In the genomic region with DNA sequence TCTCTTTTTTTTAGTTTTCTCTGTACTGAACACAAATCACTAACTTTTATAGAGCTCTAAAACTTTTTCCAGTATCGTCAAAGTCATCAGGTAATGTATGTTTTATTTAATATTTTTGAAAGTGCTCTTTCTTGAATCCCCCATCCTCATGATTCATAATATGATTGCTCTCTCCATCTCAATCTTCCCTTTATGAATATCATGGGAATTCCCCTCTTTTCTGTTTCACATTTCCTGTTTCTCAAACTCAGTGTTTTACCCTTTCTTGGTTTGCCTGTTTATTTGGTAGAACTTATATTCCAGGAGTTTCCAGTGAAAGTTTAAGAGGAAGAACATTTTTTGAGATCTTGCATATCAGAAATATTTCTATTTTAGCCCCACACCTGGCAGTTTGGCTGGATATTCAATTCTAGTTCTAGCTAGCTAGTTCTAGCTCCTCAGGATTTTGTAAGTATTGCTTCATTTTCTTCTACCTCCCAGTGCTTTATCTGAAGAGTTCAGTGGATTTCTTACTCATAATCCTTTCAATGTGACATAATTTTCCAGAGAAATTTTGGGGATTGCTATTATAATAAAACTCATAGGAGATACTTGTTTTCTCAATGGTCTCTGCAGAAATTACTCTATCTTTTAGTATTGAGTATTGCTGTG, we compare ENCODE assay signal across 9 cellular contexts.
DNase-seq lines count a peak whose midpoint lies in the region; ATAC-seq lines count a peak whose summit lies in the region.
"Had no signal": no experiment of that assay in that cellular context is flagged by ENCODE, and none has a peak within 500 bp of the region (broad histone marks: within the 10 kb centered on the region; RNA-seq: fewer than 3 reads in every experiment).

No MANE protein-coding gene starts in this region.

- H3K36me3 Mint-ChIP-seq in activated T-cell treated with anti-CD3 and anti-CD28 coated beads, Interleukin-2, amount 50 U/mL, for 24 hours (ENCODE audit: low read depth), result no peaks in the 10 kb centered on the region
- no peaks in the 10 kb centered on the region for H3K36me3 Mint-ChIP-seq in stimulated activated effector memory CD8-positive, alpha-beta T cell treated with anti-CD3 and anti-CD28 coated beads, Interleukin-12 subunit alpha, Interleukin-12 subunit beta, amount 100 ng/mL, for 72 hours

- H3K27ac Mint-ChIP-seq in activated T-cell treated with anti-CD3 and anti-CD28 coated beads, Interleukin-2, amount 50 U/mL, for 24 hours, result peak overlapping the region; percentile 45
- no peak overlapping the region for H3K27ac Mint-ChIP-seq in stimulated activated effector memory CD8-positive, alpha-beta T cell treated with anti-CD3 and anti-CD28 coated beads, Interleukin-12 subunit alpha, Interleukin-12 subunit beta, amount 100 ng/mL, for 72 hours

- no peaks in the 10 kb centered on the region for H3K9me3 Mint-ChIP-seq in activated T-cell treated with anti-CD3 and anti-CD28 coated beads, Interleukin-2, amount 50 U/mL, for 24 hours
- no peaks in the 10 kb centered on the region for H3K9me3 Mint-ChIP-seq in stimulated activated effector memory CD8-positive, alpha-beta T cell treated with anti-CD3 and anti-CD28 coated beads, Interleukin-12 subunit alpha, Interleukin-12 subunit beta, amount 100 ng/mL, for 72 hours

- H3K4me1 Mint-ChIP-seq in activated T-cell treated with anti-CD3 and anti-CD28 coated beads, Interleukin-2, amount 50 U/mL, for 24 hours (ENCODE audit: low read depth), result peaks cover 14% of the 10 kb centered on the region
- peaks cover 8% of the 10 kb centered on the region for H3K4me1 Mint-ChIP-seq in stimulated activated effector memory CD8-positive, alpha-beta T cell treated with anti-CD3 and anti-CD28 coated beads, Interleukin-12 subunit alpha, Interleukin-12 subunit beta, amount 100 ng/mL, for 72 hours

- no peaks in the 10 kb centered on the region for H3K27me3 Mint-ChIP-seq in activated T-cell treated with anti-CD3 and anti-CD28 coated beads, Interleukin-2, amount 50 U/mL, for 24 hours

- peak overlapping the region; percentile 23 for H3K4me3 Mint-ChIP-seq in activated T-cell treated with anti-CD3 and anti-CD28 coated beads, Interleukin-2, amount 50 U/mL, for 24 hours
- H3K4me3 Mint-ChIP-seq in stimulated activated effector memory CD8-positive, alpha-beta T cell treated with anti-CD3 and anti-CD28 coated beads, Interleukin-12 subunit alpha, Interleukin-12 subunit beta, amount 100 ng/mL, for 72 hours, result no peak overlapping the region

- ATAC-seq in HG02588 (IDR thresholded peaks at IDR 0.05; ENCODE audit: unreplicated experiment) (peak; percentile 82), HG03571 (IDR thresholded peaks at IDR 0.05; ENCODE audit: unreplicated experiment) (peak; percentile 84), GM19324 (IDR thresholded peaks at IDR 0.05; ENCODE audit: low FRiP score, unreplicated experiment) (no peak)
- peak; percentile 71 for ATAC-seq in stimulated activated effector memory CD8-positive, alpha-beta T cell treated with anti-CD3 and anti-CD28 coated beads, Interleukin-12 subunit alpha, Interleukin-12 subunit beta, amount 100 ng/mL, for 72 hours

- DNase-seq in activated T-cell treated with anti-CD3 and anti-CD28 coated beads, Interleukin-2, amount 50 U/mL, for 24 hours, result no peak
- DNase-seq in activated T-cell treated with anti-CD3 and anti-CD28 coated beads, Interleukin-2, amount 50 U/mL, for 1 hour, result no peak
- no peak for DNase-seq in stimulated activated effector memory CD8-positive, alpha-beta T cell treated with anti-CD3 and anti-CD28 coated beads, Interleukin-12 subunit alpha, Interleukin-12 subunit beta, amount 100 ng/mL, for 72 hours (ENCODE audit: low spot score in 2 of 2)
- DNase-seq in HPDE6-E6E7 (ENCODE audit: extremely low spot score) (no peak), NCI-H1105 treated with DMSO at 0.1 percent for 48 hours (lab: John Stamatoyannopoulos, UW) (no peak)
- DNase-seq: dorsolateral prefrontal cortex had no signal
